ENCODE assay signal across 13 cellular contexts in the genomic region with DNA sequence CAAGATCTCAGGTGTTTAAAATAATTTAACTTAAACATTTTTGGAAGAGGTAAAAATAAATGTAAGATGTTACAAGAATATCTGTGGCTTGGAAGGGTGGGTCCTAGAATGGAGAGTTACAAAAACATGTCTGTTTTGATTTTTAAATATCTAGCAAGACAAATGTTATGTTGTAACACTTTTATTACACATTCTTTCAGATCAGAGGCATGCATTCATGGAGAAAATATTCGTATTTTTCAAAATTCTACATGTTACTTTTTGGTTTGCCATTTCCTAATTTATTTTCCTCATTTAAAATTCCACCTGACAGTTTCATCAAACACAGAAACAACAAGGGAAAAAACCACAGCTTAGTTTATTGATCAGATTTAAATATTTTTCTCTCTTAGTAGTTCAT. TPM values are rescaled to one million over a fixed set of nuclear protein-coding genes. Genes with fewer than 3 reads are reported as not detected.
DNase-seq lines count a peak whose midpoint lies in the region; ATAC-seq and TF ChIP-seq lines count a peak whose summit lies in the region.
"Had no signal": no experiment of that assay in that cellular context is flagged by ENCODE, and none has a peak within 500 bp of the region (broad histone marks: within the 10 kb centered on the region; RNA-seq: fewer than 3 reads in every experiment).

No MANE protein-coding gene starts in this region.

- peaks cover 9% of the 10 kb centered on the region for H3K36me3 Mint-ChIP-seq in T-helper 2 cell treated with Interferon-gamma antibody and Interleukin-4, amounts not matched to agents 5 μg/mL and 100 μg/mL, for 36 hours (ENCODE audit: low read depth)

- 92% methylated on average over 1 of the region's 1 CpG for WGBS in mesenchymal stem cell

- H3K27me3 Mint-ChIP-seq in T-helper 2 cell treated with Interferon-gamma antibody and Interleukin-4, amounts not matched to agents 5 μg/mL and 100 μg/mL, for 36 hours (ENCODE audit: low read depth), result no peaks in the 10 kb centered on the region
- H3K27me3 Mint-ChIP-seq: activated naive CD4-positive, alpha-beta T cell treated with anti-CD3 and anti-CD28 coated beads, Interleukin-2, amount 50 U/mL, for 24 hours had no signal

- no peaks in the 10 kb centered on the region for H3K27me3 ChIP-seq in ascending aorta
- no peaks in the 10 kb centered on the region for H3K27me3 ChIP-seq in mesenchymal stem cell (ENCODE audit: control insufficient read depth in 1 of 2, insufficient read depth in 1 of 2, low read length in 2 of 2)
- H3K27me3 ChIP-seq in stomach smooth muscle (ENCODE audit: control insufficient read depth in 1 of 2, insufficient read depth in 2 of 2, low read length in 2 of 2), result no peaks in the 10 kb centered on the region
- no peaks in the 10 kb centered on the region for H3K27me3 ChIP-seq in dorsolateral prefrontal cortex

- peaks cover 11% of the 10 kb centered on the region for H3K79me1 ChIP-seq in mesenchymal stem cell (replicated peaks; ENCODE audit: low read length, poor library complexity, severe bottlenecking)

- H3K27ac Mint-ChIP-seq in T-helper 2 cell treated with Interferon-gamma antibody and Interleukin-4, amounts not matched to agents 5 μg/mL and 100 μg/mL, for 36 hours, result no peak overlapping the region
- H3K27ac Mint-ChIP-seq: activated CD8-positive, alpha-beta T cell treated with anti-CD3 and anti-CD28 coated beads, Interleukin-2, amount 10 ng/mL, durations not matched to agents 7 days and 5 days; activated naive CD4-positive, alpha-beta T cell treated with anti-CD3 and anti-CD28 coated beads, Interleukin-2, amount 50 U/mL, for 24 hours had no signal

- no peak overlapping the region for H3K4me3 Mint-ChIP-seq in T-helper 2 cell treated with Interferon-gamma antibody and Interleukin-4, amounts not matched to agents 5 μg/mL and 100 μg/mL, for 36 hours
- H3K4me3 Mint-ChIP-seq: activated CD8-positive, alpha-beta T cell treated with anti-CD3 and anti-CD28 coated beads, Interleukin-2, amount 10 ng/mL, durations not matched to agents 7 days and 5 days; activated naive CD4-positive, alpha-beta T cell treated with anti-CD3 and anti-CD28 coated beads, Interleukin-2, amount 50 U/mL, for 24 hours; stimulated activated effector memory CD8-positive, alpha-beta T cell treated with anti-CD3 and anti-CD28 coated beads, Interleukin-12 subunit alpha, Interleukin-12 subunit beta, amount 100 ng/mL, for 72 hours had no signal

- H2BK120ac ChIP-seq in mesenchymal stem cell (ENCODE audit: low read depth, low read length), result no peak overlapping the region

- H2AFZ ChIP-seq in mesenchymal stem cell (ENCODE audit: low read depth, low read length), result no peak overlapping the region

- H2AK5ac ChIP-seq in mesenchymal stem cell (ENCODE audit: low read length, severe bottlenecking), result no peak overlapping the region

- H3K9me3 ChIP-seq in ascending aorta (no peaks in the 10 kb centered on the region), mesenchymal stem cell (ENCODE audit: control insufficient read depth, low read length) (no peaks in the 10 kb centered on the region), stomach smooth muscle (ENCODE audit: control insufficient read depth in 2 of 2, low read length in 2 of 2) (no peaks in the 10 kb centered on the region)

- H3K4me1 ChIP-seq in ascending aorta, result peaks cover 21 to 51% of the 10 kb centered on the region in 2 donors
- H3K4me1 ChIP-seq in mesenchymal stem cell (ENCODE audit: control insufficient read depth, insufficient read depth, low read depth, low read length), result peaks cover 10% of the 10 kb centered on the region
- peaks cover 25% of the 10 kb centered on the region for H3K4me1 ChIP-seq in stomach smooth muscle (ENCODE audit: control insufficient read depth, insufficient read depth, low read length)

- DNase-seq in HCEC 1CT, result peak; percentile 6
- DNase-seq in ascending aorta (ENCODE audit: low spot score in 2 of 2), result no peak
- no peak for DNase-seq in mesenchymal stem cell
- DNase-seq in T-helper 2 cell treated with Interferon-gamma antibody and Interleukin-4, amounts not matched to agents 5 μg/mL and 100 μg/mL, for 36 hours (ENCODE audit: low spot score), result no peak
- no peak for DNase-seq in DMS53 treated with DMSO at 0.1 percent for 48 hours (lab: John Stamatoyannopoulos, UW; ENCODE audit: unreplicated experiment)
- DNase-seq in dorsolateral prefrontal cortex, result no peak
- DNase-seq: NCI-H1930 had no signal

- no peak overlapping the region for H2BK15ac ChIP-seq in mesenchymal stem cell (ENCODE audit: low read depth, poor library complexity, severe bottlenecking)

- TF ChIP-seq CTCF in ascending aorta (IDR thresholded peaks at IDR 0.05), result no peak
- no peak for TF ChIP-seq CTCF in dorsolateral prefrontal cortex (IDR thresholded peaks at IDR 0.05 in 54 of 56, conservative IDR thresholded peaks at IDR 0.05 in 2 of 56; ENCODE audit: low read depth in 1 of 56, partially characterized antibody in 56 of 56)

- H3K9ac ChIP-seq in mesenchymal stem cell (ENCODE audit: low read length) (peak overlapping the region; percentile 81), stomach smooth muscle (ENCODE audit: low read length in 2 of 2) (no peak overlapping the region)

- peak overlapping the region; percentile 95 to 96 for H3K27ac ChIP-seq in ascending aorta
- peak overlapping the region; percentile 46 for H3K27ac ChIP-seq in mesenchymal stem cell (ENCODE audit: low read length, poor library complexity, severe bottlenecking)
- peak overlapping the region; percentile 83 for H3K27ac ChIP-seq in stomach smooth muscle (ENCODE audit: low read length)
- peak overlapping the region in 29 of 59 donors; percentile 10 to 72 (median 28) for H3K27ac ChIP-seq in dorsolateral prefrontal cortex

- H3K4me3 ChIP-seq in ascending aorta, result no peak overlapping the region
- H3K4me3 ChIP-seq in mesenchymal stem cell (ENCODE audit: insufficient read depth in 1 of 2, low read depth in 1 of 2, low read length in 2 of 2), result peak overlapping the region in 1 of 2 experiments; percentile 60
- no peak overlapping the region for H3K4me3 ChIP-seq in stomach smooth muscle (ENCODE audit: low read length in 2 of 2)
- H3K4me3 ChIP-seq in dorsolateral prefrontal cortex, result no peak overlapping the region
- H3K4me3 ChIP-seq: K562 had no signal

- no peak for ATAC-seq in HG03442 (IDR thresholded peaks at IDR 0.05; ENCODE audit: unreplicated experiment)

- no peak overlapping the region for H3K14ac ChIP-seq in mesenchymal stem cell (ENCODE audit: low read length in 2 of 2)

- H3K23ac ChIP-seq in mesenchymal stem cell (ENCODE audit: low read length in 2 of 2), result no peak overlapping the region

- H3K4me1 Mint-ChIP-seq in T-helper 2 cell treated with Interferon-gamma antibody and Interleukin-4, amounts not matched to agents 5 μg/mL and 100 μg/mL, for 36 hours (ENCODE audit: low read depth), result peaks cover 29% of the 10 kb centered on the region

- H4K8ac ChIP-seq in mesenchymal stem cell (ENCODE audit: low read length), result no peak overlapping the region

- H3K36me3 ChIP-seq in ascending aorta (no peaks in the 10 kb centered on the region), mesenchymal stem cell (ENCODE audit: control insufficient read depth in 1 of 2, insufficient read depth in 2 of 2, low read depth in 1 of 2, low read length in 2 of 2) (peaks cover 0 to 5% of the 10 kb centered on the region in 2 experiments), stomach smooth muscle (ENCODE audit: control insufficient read depth in 2 of 2, insufficient read depth in 2 of 2, low read length in 2 of 2) (no peaks in the 10 kb centered on the region)

- no peak overlapping the region for H3K18ac ChIP-seq in mesenchymal stem cell (ENCODE audit: low read depth in 1 of 2, low read length in 2 of 2)

- no peak overlapping the region for H3K4ac ChIP-seq in mesenchymal stem cell (ENCODE audit: low read depth in 1 of 2, low read length in 2 of 2)

- no peak overlapping the region for H2BK5ac ChIP-seq in mesenchymal stem cell (ENCODE audit: low read depth, low read length, poor library complexity, severe bottlenecking)

- no peak overlapping the region for H2BK12ac ChIP-seq in mesenchymal stem cell (ENCODE audit: low read length in 2 of 2)

- no peak overlapping the region for H4K91ac ChIP-seq in mesenchymal stem cell (ENCODE audit: low read length)

- H3K4me2 ChIP-seq in mesenchymal stem cell (ENCODE audit: low read length, poor library complexity, severe bottlenecking), result no peak overlapping the region

- intact Hi-C loops in ascending aorta (cut with DNase I) (loop anchor here (2.0 to 5.0 kb wide), 2 partner anchors 21 to 49 kb away; no protein-coding TSS in a partner anchor), dorsolateral prefrontal cortex (cut with DNase I) (no loop called here)

- no peaks in the 10 kb centered on the region for H3K9me3 Mint-ChIP-seq in T-helper 2 cell treated with Interferon-gamma antibody and Interleukin-4, amounts not matched to agents 5 μg/mL and 100 μg/mL, for 36 hours
- H3K9me3 Mint-ChIP-seq: activated naive CD4-positive, alpha-beta T cell treated with anti-CD3 and anti-CD28 coated beads, Interleukin-2, amount 50 U/mL, for 24 hours; stimulated activated effector memory CD8-positive, alpha-beta T cell treated with anti-CD3 and anti-CD28 coated beads, Interleukin-12 subunit alpha, Interleukin-12 subunit beta, amount 100 ng/mL, for 72 hours had no signal

RNA-seq across cellular contexts. Expression of a gene that starts 10.0 kb away (rescaled TPM):
- total RNA-seq in ascending aorta (107 TPM), dorsolateral prefrontal cortex (10 to 100 TPM; 27.9 to 71.0 (median 38.0) TPM)
- 59.1 TPM for polyA plus RNA-seq in mesenchymal stem cell (2013, experiment 1 of 2)
- 58.7 TPM for polyA plus RNA-seq in mesenchymal stem cell (2013, experiment 2 of 2)

RNA-seq across cellular contexts. Expression of a gene that starts 39.3 kb away (rescaled TPM):
- 2.1 TPM for total RNA-seq in ascending aorta
- polyA plus RNA-seq in mesenchymal stem cell (2013, experiment 1 of 2), result 3.8 TPM
- polyA plus RNA-seq in mesenchymal stem cell (2013, experiment 2 of 2), result 3.7 TPM
- total RNA-seq in dorsolateral prefrontal cortex, result 10 to 100 TPM in 34 of 120 experiments, 1 to 10 TPM in 86; 3.3 to 14.5 (median 8.6) TPM

RNA-seq across cellular contexts. Expression of a gene that starts 39.5 kb away (rescaled TPM):
- total RNA-seq in ascending aorta, result 2.0 TPM
- 24.6 TPM for polyA plus RNA-seq in mesenchymal stem cell (2013, experiment 1 of 2)
- 25.9 TPM for polyA plus RNA-seq in mesenchymal stem cell (2013, experiment 2 of 2)
- 10 to 100 TPM; 16.6 to 45.7 (median 35.4) TPM for total RNA-seq in dorsolateral prefrontal cortex
